24 cellular contexts compared by ENCODE assay signal in genomic region chr14:90575781-90576180, GRCh38.
DNase-seq lines count a peak whose midpoint lies in the region; ATAC-seq and TF ChIP-seq lines count a peak whose summit lies in the region.
"Had no signal": no experiment of that assay in that cellular context is flagged by ENCODE, and none has a peak within 500 bp of the region (broad histone marks: within the 10 kb centered on the region; RNA-seq: fewer than 3 reads in every experiment).

No MANE protein-coding gene starts in this region.

- H3K4me3 ChIP-seq in H7 (ENCODE audit: insufficient read depth, low read depth, low read length), result no peak overlapping the region
- no peak overlapping the region for H3K4me3 ChIP-seq in neural cell (ENCODE audit: low read length)
- H3K4me3 ChIP-seq: GM12878, HAP-1, MG63 had no signal

- no peaks in the 10 kb centered on the region for H3K27me3 ChIP-seq in H7 (ENCODE audit: control insufficient read depth, insufficient read depth, low read length)
- H3K27me3 ChIP-seq in neural cell (ENCODE audit: insufficient read depth, low read depth, low read length), result no peaks in the 10 kb centered on the region
- H3K27me3 ChIP-seq: MG63 had no signal

- no peak for ATAC-seq in HG02642 (IDR thresholded peaks at IDR 0.05; ENCODE audit: poor library complexity, unreplicated experiment)
- no peak for ATAC-seq in natural killer cell
- ATAC-seq: GM12878 had no signal

- H3K27ac ChIP-seq in cingulate gyrus (ENCODE audit: low read depth, low read length) (peak overlapping the region; percentile 49), neural cell (ENCODE audit: low read length) (peak overlapping the region; percentile 29), substantia nigra (ENCODE audit: low read depth, low read length, poor library complexity, severe bottlenecking) (peak overlapping the region; percentile 65)

- no peaks in the 10 kb centered on the region for H4K20me1 ChIP-seq in neural cell (ENCODE audit: insufficient read depth)

- no peak overlapping the region for H3K4me3 Mint-ChIP-seq in activated CD4-positive, alpha-beta T cell treated with anti-CD3 and anti-CD28 coated beads, Interleukin-2, amount 10 ng/mL, durations not matched to agents 7 days and 5 days
- H3K4me3 Mint-ChIP-seq in natural killer cell, result no peak overlapping the region
- H3K4me3 Mint-ChIP-seq: CD4-positive, alpha-beta memory T cell; HFFc6 had no signal

- H3K9me3 Mint-ChIP-seq in activated CD4-positive, alpha-beta T cell treated with anti-CD3 and anti-CD28 coated beads, Interleukin-2, amount 10 ng/mL, durations not matched to agents 7 days and 5 days, result no peaks in the 10 kb centered on the region
- no peaks in the 10 kb centered on the region for H3K9me3 Mint-ChIP-seq in natural killer cell
- H3K9me3 Mint-ChIP-seq: HFFc6 had no signal

- CTCF ChIA-PET in activated CD4-positive, alpha-beta T cell treated with anti-CD3 and anti-CD28 coated beads, Interleukin-2, amount 10 ng/mL, durations not matched to agents 7 days and 5 days (lab: Charles Lee), result interaction anchor here (0.6 kb wide), 1 partner anchor 545 kb away, joined by 3 read pairs; no protein-coding TSS in a partner anchor

- POLR2A ChIA-PET in activated CD4-positive, alpha-beta T cell treated with anti-CD3 and anti-CD28 coated beads, Interleukin-2, amount 10 ng/mL, durations not matched to agents 7 days and 5 days (lab: Charles Lee), result interaction anchor here (0.7 kb wide), 1 partner anchor 16 kb away, joined by 3 read pairs; no protein-coding TSS in a partner anchor

- no peaks in the 10 kb centered on the region for H3K79me2 ChIP-seq in neural cell (replicated peaks; ENCODE audit: insufficient read depth, low read length)

- no peak overlapping the region for H2AFZ ChIP-seq in neural cell (ENCODE audit: low read depth, low read length)

- H3K4me1 Mint-ChIP-seq in activated CD4-positive, alpha-beta T cell treated with anti-CD3 and anti-CD28 coated beads, Interleukin-2, amount 10 ng/mL, durations not matched to agents 7 days and 5 days, result no peaks in the 10 kb centered on the region
- no peaks in the 10 kb centered on the region for H3K4me1 Mint-ChIP-seq in natural killer cell
- H3K4me1 Mint-ChIP-seq: CD4-positive, alpha-beta memory T cell had no signal

- no peak for TF ChIP-seq RAD21 in neural cell (conservative IDR thresholded peaks at IDR 0.05)

- H3K36me3 Mint-ChIP-seq in activated CD4-positive, alpha-beta T cell treated with anti-CD3 and anti-CD28 coated beads, Interleukin-2, amount 10 ng/mL, durations not matched to agents 7 days and 5 days (ENCODE audit: low read depth), result no peaks in the 10 kb centered on the region
- H3K36me3 Mint-ChIP-seq in natural killer cell, result no peaks in the 10 kb centered on the region
- H3K36me3 Mint-ChIP-seq: CD4-positive, alpha-beta memory T cell had no signal

- TF ChIP-seq EP300 in neural cell (conservative IDR thresholded peaks at IDR 0.05; ENCODE audit: poor library complexity, severe bottlenecking), result no peak

- no peak overlapping the region for H3K27ac Mint-ChIP-seq in activated CD4-positive, alpha-beta T cell treated with anti-CD3 and anti-CD28 coated beads, Interleukin-2, amount 10 ng/mL, durations not matched to agents 7 days and 5 days
- no peak overlapping the region for H3K27ac Mint-ChIP-seq in natural killer cell
- H3K27ac Mint-ChIP-seq: CD4-positive, alpha-beta memory T cell; HFFc6 had no signal

- no peak overlapping the region for H3K9ac ChIP-seq in neural cell (ENCODE audit: low read length)

- TF ChIP-seq CTCF in neural cell (IDR thresholded peaks at IDR 0.05; ENCODE audit: poor library complexity, severe bottlenecking), result no peak
- no peak for TF ChIP-seq CTCF in natural killer cell (IDR thresholded peaks at IDR 0.05)

- no peak overlapping the region for H3K4me2 ChIP-seq in neural cell (ENCODE audit: low read length)

- no peaks in the 10 kb centered on the region for H3K9me2 ChIP-seq in neural cell (ENCODE audit: insufficient read depth, low read length)

- no peaks in the 10 kb centered on the region for H3K9me3 ChIP-seq in neural cell (ENCODE audit: low read length)
- H3K9me3 ChIP-seq: HAP-1, MG63 had no signal

- H3K27me3 Mint-ChIP-seq in activated CD4-positive, alpha-beta T cell treated with anti-CD3 and anti-CD28 coated beads, Interleukin-2, amount 10 ng/mL, durations not matched to agents 7 days and 5 days, result no peaks in the 10 kb centered on the region
- peaks cover 0 to 6% of the 10 kb centered on the region in 2 donors for H3K27me3 Mint-ChIP-seq in natural killer cell (ENCODE audit: low read depth in 2 of 2)
- H3K27me3 Mint-ChIP-seq: CD4-positive, alpha-beta memory T cell had no signal

- DNase-seq in H7 (peak; percentile 62), substantia nigra (lab: John Stamatoyannopoulos, UW) (no peak), natural killer cell (no peak)
- DNase-seq in activated CD4-positive, alpha-beta T cell treated with anti-CD3 and anti-CD28 coated beads, Interleukin-2, amount 10 ng/mL, durations not matched to agents 7 days and 5 days, result no peak
- DNase-seq: C1 segment of cervical spinal cord; CD4-positive, alpha-beta memory T cell; COR-L47; DMS53; HFFc6; KBM-7; MG63; NCI-H1105 treated with DMSO at 0.1 percent for 48 hours; NCI-H146; NCI-H1930; NCI-H2171; NCI-H226; NCI-H510A; NCI-H69; SHP77 treated with DMSO at 0.1 percent for 48 hours had no signal

- intact Hi-C loops in natural killer cell (cut with micrococcal nuclease), result no loop called here

- no peaks in the 10 kb centered on the region for H3F3A ChIP-seq in neural cell (ENCODE audit: insufficient read depth, low read length, poor library complexity, severe bottlenecking)

- no peaks in the 10 kb centered on the region; the same call in 1 of the 2 replicates for H3K36me3 ChIP-seq in H7 (replicated peaks; ENCODE audit: control insufficient read depth, insufficient read depth, low read length)
- H3K36me3 ChIP-seq in neural cell (ENCODE audit: insufficient read depth, low read length), result peaks cover 3% of the 10 kb centered on the region
- H3K36me3 ChIP-seq: HAP-1, MG63 had no signal

TF ChIP-seq in neural cell, 6 proteins besides CTCF, POLR2A, EP300 and RAD21:
- TF ChIP-seq POLR2AphosphoS5 (IDR thresholded peaks at IDR 0.05), result no peak
- TF ChIP-seq REST (IDR thresholded peaks at IDR 0.05; ENCODE audit: borderline replicate concordance), result no peak
- TF ChIP-seq TAF1 (IDR thresholded peaks at IDR 0.05; ENCODE audit: low read depth), result no peak
- no peak for TF ChIP-seq EZH2 (IDR thresholded peaks at IDR 0.05; ENCODE audit: borderline replicate concordance, insufficient read depth, low read length, poor library complexity, severe bottlenecking)
- no peak for TF ChIP-seq MXI1 (conservative IDR thresholded peaks at IDR 0.05; ENCODE audit: poor library complexity, severe bottlenecking)
- TF ChIP-seq SMC3 (conservative IDR thresholded peaks at IDR 0.05; ENCODE audit: poor library complexity), result no peak
